8 cellular contexts compared by ENCODE assay signal in the genomic region with DNA sequence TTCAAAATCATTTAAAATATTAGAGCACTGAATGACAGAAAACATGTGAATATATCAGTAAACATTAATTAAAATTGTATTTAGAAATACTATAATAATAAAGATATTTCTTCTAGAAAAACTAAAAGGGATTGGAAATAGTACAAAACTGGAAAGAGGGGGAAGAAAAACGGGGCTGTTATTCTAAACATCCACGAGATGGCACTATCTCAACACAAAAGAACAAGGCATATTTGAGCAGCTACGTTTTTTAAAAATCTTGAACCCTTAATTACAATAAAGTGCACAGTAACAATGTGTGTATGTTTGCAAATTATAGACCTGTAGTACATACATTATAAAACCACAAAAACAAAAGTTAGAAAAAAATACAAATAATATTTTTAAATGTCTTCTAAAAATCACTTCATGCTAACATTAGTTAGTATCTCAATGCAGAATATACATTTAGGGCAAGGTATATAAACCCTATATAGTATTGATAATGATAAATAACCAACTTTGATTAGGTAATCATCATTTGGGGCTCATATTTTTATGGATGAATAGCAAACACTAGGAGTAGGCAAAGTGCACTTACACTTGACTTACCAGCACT. TPM values are rescaled to one million over a fixed set of nuclear protein-coding genes. Genes with fewer than 3 reads are reported as not detected.
DNase-seq lines count a peak whose midpoint lies in the region; ATAC-seq, FAIRE-seq and TF ChIP-seq lines count a peak whose summit lies in the region.

No MANE protein-coding gene starts in this region.

- H3K36me3 ChIP-seq in CD4-positive, CD25-positive, alpha-beta regulatory T cell (ENCODE audit: control insufficient read depth, insufficient read depth, low read length) = no peaks in the 10 kb centered on the region
- H3K36me3 ChIP-seq in bronchial epithelial cell (ENCODE audit: control insufficient read depth, insufficient read depth, low read length) = no peaks in the 10 kb centered on the region

- H3K9me3 ChIP-seq in CD4-positive, CD25-positive, alpha-beta regulatory T cell (ENCODE audit: control insufficient read depth in 2 of 2, low read length in 2 of 2) = no peaks in the 10 kb centered on the region

- H3K36me3 Mint-ChIP-seq in CD4-positive, CD25-positive, alpha-beta regulatory T cell = peaks cover 9% of the 10 kb centered on the region
- peaks cover 3% of the 10 kb centered on the region for H3K36me3 Mint-ChIP-seq in memory B cell

- no peaks in the 10 kb centered on the region for H3K27me3 ChIP-seq in CD4-positive, CD25-positive, alpha-beta regulatory T cell (ENCODE audit: control insufficient read depth, insufficient read depth, low read length)
- no peaks in the 10 kb centered on the region for H3K27me3 ChIP-seq in bronchial epithelial cell (ENCODE audit: control insufficient read depth, insufficient read depth, low read length)

- H3K4me3 ChIP-seq in CD4-positive, CD25-positive, alpha-beta regulatory T cell (ENCODE audit: low read depth, low read length) = no peak overlapping the region
- H3K4me3 ChIP-seq in bronchial epithelial cell (ENCODE audit: low read depth, low read length) = no peak overlapping the region

- H3K4me1 ChIP-seq in CD4-positive, CD25-positive, alpha-beta regulatory T cell (ENCODE audit: control insufficient read depth, insufficient read depth, low read length, poor library complexity, severe bottlenecking) = no peaks in the 10 kb centered on the region

- no peak overlapping the region for H3K27ac ChIP-seq in CD4-positive, CD25-positive, alpha-beta regulatory T cell (ENCODE audit: insufficient read depth, low read length, poor library complexity, severe bottlenecking)

- no peaks in the 10 kb centered on the region for H3K27me3 Mint-ChIP-seq in CD4-positive, CD25-positive, alpha-beta regulatory T cell
- H3K27me3 Mint-ChIP-seq in memory B cell = no peaks in the 10 kb centered on the region

- peak in 2 of 3 donors; percentile 40 for DNase-seq in CD4-positive, CD25-positive, alpha-beta regulatory T cell
- DNase-seq in NCI-H2107 (lab: John Stamatoyannopoulos, UW) (peak; percentile 2), bronchial epithelial cell (ENCODE audit: low read depth) (peak; percentile 16), memory B cell (ENCODE audit: low spot score in 2 of 2) (peak in 1 of 2 donors; percentile 17)
- no peak for DNase-seq in activated CD8-positive, alpha-beta memory T cell treated with anti-CD3 and anti-CD28 coated beads, Interleukin-2, amount 50 U/mL, for 4 hours

- H3K9me3 Mint-ChIP-seq in CD4-positive, CD25-positive, alpha-beta regulatory T cell = no peaks in the 10 kb centered on the region
- H3K9me3 Mint-ChIP-seq in memory B cell = no peaks in the 10 kb centered on the region

- peaks cover 0 to 6% (median 0%) of the 10 kb centered on the region in 4 donors for H3K4me1 Mint-ChIP-seq in CD4-positive, CD25-positive, alpha-beta regulatory T cell
- H3K4me1 Mint-ChIP-seq in memory B cell = no peaks in the 10 kb centered on the region

- ATAC-seq in CD4-positive, CD25-positive, alpha-beta regulatory T cell (ENCODE audit: low read depth in 2 of 2) = no peak
- ATAC-seq in GM19351 (IDR thresholded peaks at IDR 0.05; ENCODE audit: unreplicated experiment) (peak; percentile 75), memory B cell (ENCODE audit: low read depth) (peak; percentile 27), HG02642 (IDR thresholded peaks at IDR 0.05; ENCODE audit: poor library complexity, unreplicated experiment) (no peak), HG03139 (IDR thresholded peaks at IDR 0.05; ENCODE audit: unreplicated experiment) (no peak)

- no peak for FAIRE-seq in bronchial epithelial cell (lab: Jason Lieb, UNC)

- no peak overlapping the region for H3K27ac Mint-ChIP-seq in CD4-positive, CD25-positive, alpha-beta regulatory T cell
- no peak overlapping the region for H3K27ac Mint-ChIP-seq in memory B cell

- H3K4me3 Mint-ChIP-seq in CD4-positive, CD25-positive, alpha-beta regulatory T cell = no peak overlapping the region
- H3K4me3 Mint-ChIP-seq in memory B cell = no peak overlapping the region

- peak; percentile 40 for TF ChIP-seq CTCF in bronchial epithelial cell (IDR thresholded peaks at IDR 0.05; ENCODE audit: insufficient read depth, low read length, severe bottlenecking)

RNA-seq across cellular contexts. Expression of gene PNISR, which starts 42.5 kb away (rescaled TPM):
- total RNA-seq in CD4-positive, CD25-positive, alpha-beta regulatory T cell = 301 TPM
- 10 to 100 TPM; 55.4 to 79.2 (median 69.2) TPM for polyA plus RNA-seq in CD4-positive, CD25-positive, alpha-beta regulatory T cell
- 37.9 and 46.1 TPM in 2 replicates for total RNA-seq in bronchial epithelial cell

RNA-seq across cellular contexts. Expression of gene USP45, which starts 47.6 kb away (rescaled TPM):
- total RNA-seq in CD4-positive, CD25-positive, alpha-beta regulatory T cell = 6.0 TPM
- 1 to 10 TPM; 2.6 to 4.5 (median 3.3) TPM for polyA plus RNA-seq in CD4-positive, CD25-positive, alpha-beta regulatory T cell
- total RNA-seq in bronchial epithelial cell = 13.4 and 19.2 TPM in 2 replicates

Comparison
In these comparisons a context has a peak if more than half of its experiments do, and no peak if none do; other contexts are left out.
1. ATAC-seq: peak in GM19351 (single experiment) and memory B cell (single experiment); none in CD4-positive, CD25-positive, alpha-beta regulatory T cell (0 of 2), HG02642 (single experiment) and HG03139 (single experiment).